ENCODE assay signal across 8 cellular contexts in the genomic region with DNA sequence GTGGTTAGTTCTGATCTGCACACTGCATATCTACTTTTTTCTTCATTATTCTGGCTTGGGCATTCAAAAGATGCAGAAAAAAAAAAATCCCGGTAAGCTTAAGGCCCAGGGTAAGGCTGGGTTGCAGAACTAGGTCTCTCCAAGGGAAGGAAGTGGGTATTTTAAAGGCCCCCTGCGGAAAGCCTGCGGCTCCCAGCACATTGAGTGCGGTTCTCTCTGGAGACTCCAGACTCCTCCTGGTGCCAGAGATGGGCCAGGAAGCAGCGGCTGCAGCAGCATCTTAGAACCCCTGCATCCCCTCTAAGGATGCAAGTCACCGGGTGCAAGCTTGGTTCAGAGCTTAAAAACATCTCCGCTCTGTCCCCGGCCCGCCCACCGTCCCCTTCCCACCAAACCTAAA. TPM values are rescaled to one million over a fixed set of nuclear protein-coding genes. Genes with fewer than 3 reads are reported as not detected.
A peak's percentile ranks its signal among the peaks of the same experiment; 100 is the strongest.
DNase-seq lines count a peak whose midpoint lies in the region; ATAC-seq and TF ChIP-seq lines count a peak whose summit lies in the region.

No MANE protein-coding gene starts in this region.

- TF ChIP-seq CTCF in Panc1 (IDR thresholded peaks at IDR 0.05) (no peak; the same call in 1 of the 2 replicates), fibroblast of pulmonary artery (IDR thresholded peaks at IDR 0.05; ENCODE audit: low read length, missing control alignments) (no peak), parathyroid adenoma (IDR thresholded peaks at IDR 0.05) (no peak)

- CTCF ChIA-PET in Panc1 (lab: Charles Lee): no interaction called here

- H3K79me2 ChIP-seq in parathyroid adenoma: no peaks in the 10 kb centered on the region

- H3K4me2 ChIP-seq in parathyroid adenoma (ENCODE audit: low read length): peak overlapping the region; percentile 51

- POLR2A ChIA-PET in Panc1 (lab: Charles Lee): interaction anchor here (1.1 kb wide), 1 partner anchor 46 kb away, joined by 18 read pairs; no protein-coding TSS in a partner anchor

- H3K9me3 ChIP-seq in Panc1 (ENCODE audit: control insufficient read depth, insufficient read depth, low read depth, low read length) (no peaks in the 10 kb centered on the region), parathyroid adenoma (ENCODE audit: control insufficient read depth, low read length) (no peaks in the 10 kb centered on the region)

- H3K27me3 ChIP-seq in Panc1 (ENCODE audit: control insufficient read depth, insufficient read depth, low read length) (no peaks in the 10 kb centered on the region), parathyroid adenoma (ENCODE audit: control insufficient read depth, insufficient read depth, low read length) (peaks cover 3% of the 10 kb centered on the region)

- ATAC-seq in Panc1: peak; percentile 76
- ATAC-seq in esophagus mucosa: no peak
- ATAC-seq in HG02973 (IDR thresholded peaks at IDR 0.05; ENCODE audit: unreplicated experiment): no peak

- H3K36me3 ChIP-seq in Panc1 (ENCODE audit: control insufficient read depth, insufficient read depth, low read length) (no peaks in the 10 kb centered on the region), parathyroid adenoma (ENCODE audit: control insufficient read depth, insufficient read depth, low read length) (no peaks in the 10 kb centered on the region)

- H3K4me3 ChIP-seq in Panc1 (ENCODE audit: low read depth in 2 of 2, low read length in 2 of 2) (peak overlapping the region; percentile 39 to 57), fibroblast of pulmonary artery (replicated peaks; ENCODE audit: low read depth, low read length) (peak overlapping the region; percentile 41), parathyroid adenoma (ENCODE audit: low read depth, low read length) (no peak overlapping the region)

- intact Hi-C loops in Panc1 (cut with micrococcal nuclease; ENCODE audit: unreplicated experiment): loop anchor here (5.0 kb wide), 1 partner anchor 42 kb away; no protein-coding TSS in a partner anchor

- no TSS peak for BruUV-seq in Panc1 (replicated peaks; lab: Mats Ljungman, UMichigan)

- no peak overlapping the region for H3K9ac ChIP-seq in parathyroid adenoma

- H2AFZ ChIP-seq in parathyroid adenoma: peak overlapping the region; percentile 70

- H3K27ac ChIP-seq in Panc1 (ENCODE audit: low read length): peak overlapping the region; percentile 98
- H3K27ac ChIP-seq in parathyroid adenoma: no peak overlapping the region

- H3K4me1 ChIP-seq in Panc1 (ENCODE audit: control insufficient read depth, insufficient read depth, low read length) (peaks cover 65% of the 10 kb centered on the region), parathyroid adenoma (no peaks in the 10 kb centered on the region)

- in situ Hi-C loops in Panc1 (cut with HindIII; ENCODE audit: low pct_unique_long_range_greater_than_20kb, low sequenced_read_pairs): no loop called here

- DNase-seq in EH (ENCODE audit: low read depth) (peak; percentile 17), Panc1 (ENCODE audit: low read depth, low spot score) (no peak), fibroblast of pulmonary artery (ENCODE audit: low read depth) (peak; percentile 16), HUDEP-2 (lab: John Stamatoyannopoulos, UW; ENCODE audit: unreplicated experiment in 76 of 76) (no peak)
- no peak for DNase-seq in activated naive CD4-positive, alpha-beta T cell (lab: John Stamatoyannopoulos, UW)

RNA-seq across cellular contexts. Expression of a gene that starts 49.5 kb away (rescaled TPM):
- total RNA-seq in Panc1 (2021; ENCODE audit: unreplicated experiment): 171 TPM
- 131 TPM for polyA plus RNA-seq in Panc1 (2012; ENCODE audit: insufficient read length)
- 22.4 TPM for total RNA-seq in esophagus mucosa

Comparison
In these comparisons a context has a peak if more than half of its experiments do, and no peak if none do; other contexts are left out.
1. DNase-seq: peak in EH (single experiment) and fibroblast of pulmonary artery (single experiment); none in Panc1 (single experiment), HUDEP-2 (0 of 76) and activated naive CD4-positive, alpha-beta T cell (0 of 4).